In genomic region chr6:168308390-168309144, GRCh38 we compare ENCODE assay signal across 31 cellular contexts. TPM values are rescaled to one million over a fixed set of nuclear protein-coding genes. Genes with fewer than 3 reads are reported as not detected.
"Had no signal": no experiment of that assay in that cellular context is flagged by ENCODE, and none has a peak within 500 bp of the region (broad histone marks: within the 10 kb centered on the region; RNA-seq: fewer than 3 reads in every experiment).

No MANE protein-coding gene starts in this region.

- H3K4me1 ChIP-seq: esophagus muscularis mucosa, foreskin keratinocyte, left ventricle myocardium inferior, lower lobe of right lung, psoas muscle, sigmoid colon, uterus had no signal

- H3K9me3 Mint-ChIP-seq: central memory CD8-positive, alpha-beta T cell; dendritic cell treated with granulocyte-macrophage colony-stimulating factor and Interleukin-4, amounts not matched to agents 40 ng/mL and 50 ng/mL, for 4 days; immature natural killer cell; natural killer cell; stimulated activated naive CD8-positive, alpha-beta T cell treated with anti-CD3 and anti-CD28 coated beads, Interleukin-15, Interleukin-2, amounts not matched to agents 100 ng/mL and 50 ng/mL, for 24 hours had no signal

- H3K36me3 ChIP-seq: colonic mucosa, esophagus muscularis mucosa, heart right ventricle, left ventricle myocardium inferior, lower lobe of right lung, neutrophil, sigmoid colon, transverse colon, upper lobe of right lung, uterus had no signal

- ATAC-seq: foreskin keratinocyte; left colon; lower lobe of right lung; natural killer cell; psoas muscle; stimulated activated memory B cell treated with anti-CD40 and anti-IgM and Interleukin-4, amounts not matched to agents 10 μg/mL and 1 μg/mL and 100 μg/mL, for 72 hours had no signal

- H3K4me1 Mint-ChIP-seq: central memory CD8-positive, alpha-beta T cell; immature natural killer cell; natural killer cell; stimulated activated memory B cell treated with anti-CD40 and anti-IgM and Interleukin-4, amounts not matched to agents 10 μg/mL and 1 μg/mL and 100 μg/mL, for 72 hours had no signal

- H3K36me3 Mint-ChIP-seq: immature natural killer cell; natural killer cell; stimulated activated memory B cell treated with anti-CD40 and anti-IgM and Interleukin-4, amounts not matched to agents 10 μg/mL and 1 μg/mL and 100 μg/mL, for 72 hours had no signal

- H3K4me3 Mint-ChIP-seq: central memory CD8-positive, alpha-beta T cell; dendritic cell treated with granulocyte-macrophage colony-stimulating factor and Interleukin-4, amounts not matched to agents 40 ng/mL and 50 ng/mL, for 4 days; immature natural killer cell; natural killer cell; stimulated activated memory B cell treated with anti-CD40 and anti-IgM and Interleukin-4, amounts not matched to agents 10 μg/mL and 1 μg/mL and 100 μg/mL, for 72 hours; stimulated activated naive CD8-positive, alpha-beta T cell treated with anti-CD3 and anti-CD28 coated beads, Interleukin-15, Interleukin-2, amounts not matched to agents 100 ng/mL and 50 ng/mL, for 24 hours had no signal

- H3K27ac ChIP-seq: colonic mucosa, esophagus muscularis mucosa, foreskin keratinocyte, heart right ventricle, left ventricle myocardium inferior, lower lobe of right lung, neutrophil, psoas muscle, sigmoid colon, suprapubic skin, transverse colon, upper lobe of right lung, uterus had no signal

- H3K9me3 ChIP-seq: colonic mucosa, esophagus muscularis mucosa, heart right ventricle, left ventricle myocardium inferior, lower lobe of right lung, neutrophil, psoas muscle, sigmoid colon, suprapubic skin, transverse colon, upper lobe of right lung, uterus had no signal

- H3K27ac Mint-ChIP-seq: dendritic cell treated with granulocyte-macrophage colony-stimulating factor and Interleukin-4, amounts not matched to agents 40 ng/mL and 50 ng/mL, for 4 days; immature natural killer cell; natural killer cell; stimulated activated memory B cell treated with anti-CD40 and anti-IgM and Interleukin-4, amounts not matched to agents 10 μg/mL and 1 μg/mL and 100 μg/mL, for 72 hours; stimulated activated naive CD8-positive, alpha-beta T cell treated with anti-CD3 and anti-CD28 coated beads, Interleukin-15, Interleukin-2, amounts not matched to agents 100 ng/mL and 50 ng/mL, for 24 hours had no signal

- DNase-seq: colonic mucosa; effector CD8-positive, alpha-beta T cell; foreskin keratinocyte; glutamatergic neuron; heart right ventricle; hippocampal formation; immature natural killer cell; islet precursor cell; kidney glomerular epithelial cell; left colon; left ventricle myocardium inferior; lower lobe of right lung; natural killer cell; psoas muscle; right cardiac atrium; sigmoid colon; stimulated activated CD4-positive, alpha-beta T cell treated with anti-CD3 and anti-CD28 coated beads, Interleukin-2, amount 100 ng/mL, for 24 hours; stimulated activated CD4-positive, alpha-beta T cell treated with anti-CD3 and anti-CD28 coated beads, Interleukin-4, amount 100 ng/mL, for 24 hours; transverse colon; upper lobe of right lung; uterus had no signal

- H3K27me3 ChIP-seq: colonic mucosa, foreskin keratinocyte, sigmoid colon, suprapubic skin, transverse colon, upper lobe of right lung, uterus had no signal

- H3K4me3 ChIP-seq: colonic mucosa, esophagus muscularis mucosa, heart right ventricle, left ventricle myocardium inferior, lower lobe of right lung, psoas muscle, sigmoid colon, suprapubic skin, transverse colon, upper lobe of right lung, uterus had no signal

RNA-seq across cellular contexts. Expression of gene DACT2, which starts 11.0 kb away (rescaled TPM):
- total RNA-seq: endothelial cell of umbilical vein, fibroblast of lung, myocyte, natural killer cell had no signal
